Comparison of ENCODE assay signal across 8 cellular contexts in the genomic region with DNA sequence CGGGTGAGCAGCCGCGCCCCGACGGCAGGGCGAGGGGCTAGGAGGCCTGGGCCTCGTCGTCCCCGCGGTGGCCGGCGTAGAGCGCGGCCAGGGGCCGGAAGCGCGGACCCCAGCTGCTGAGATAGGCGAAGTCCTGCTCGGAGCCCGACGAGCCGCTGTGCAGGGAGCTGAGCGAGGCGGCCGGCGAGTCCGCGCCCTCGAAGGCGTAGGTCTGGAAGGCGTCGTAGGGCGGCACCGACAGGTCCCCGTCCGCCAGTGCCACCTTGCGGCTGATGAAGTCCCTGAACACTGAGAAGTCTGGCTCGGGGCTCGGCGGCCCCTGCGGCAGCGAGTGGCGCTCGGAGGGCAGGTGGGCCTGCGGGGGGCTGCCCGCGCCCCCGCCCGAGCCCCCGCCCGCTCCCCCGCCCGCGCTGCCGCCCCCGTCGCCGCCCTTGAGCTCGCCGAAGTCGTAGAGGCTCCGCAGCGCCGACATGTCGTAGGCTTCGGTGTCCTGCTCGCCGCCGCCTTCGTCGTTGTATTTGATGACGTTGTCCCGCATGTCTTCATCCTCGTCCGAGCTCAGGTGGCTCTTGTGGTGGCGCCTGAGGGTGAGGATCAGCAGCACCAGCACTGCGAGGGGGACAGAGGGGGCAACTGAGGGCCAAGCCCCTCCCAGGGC. TPM values are rescaled to one million over a fixed set of nuclear protein-coding genes. Genes with fewer than 3 reads are reported as not detected.
DNase-seq lines count a peak whose midpoint lies in the region; ATAC-seq and TF ChIP-seq lines count a peak whose summit lies in the region.

No MANE protein-coding gene starts in this region.

- no peaks in the 10 kb centered on the region for H4K20me1 ChIP-seq in fibroblast of lung (ENCODE audit: control insufficient read depth, extremely low read depth, insufficient read depth, low read length)
- H4K20me1 ChIP-seq in neural cell (ENCODE audit: insufficient read depth): no peaks in the 10 kb centered on the region

- no peak for TF ChIP-seq POLR2A in stomach (IDR thresholded peaks at IDR 0.05)

- H3K27me3 ChIP-seq in fibroblast of lung (ENCODE audit: control insufficient read depth, insufficient read depth, low read length) (peaks cover 32% of the 10 kb centered on the region), neural cell (ENCODE audit: insufficient read depth, low read depth, low read length) (peaks cover 30% of the 10 kb centered on the region), stomach (peaks cover 14 to 91% (median 57%) of the 10 kb centered on the region in 3 donors)

- H3F3A ChIP-seq in neural cell (ENCODE audit: insufficient read depth, low read length, poor library complexity, severe bottlenecking): no peaks in the 10 kb centered on the region

- H3K4me2 ChIP-seq in fibroblast of lung (ENCODE audit: extremely low read depth, insufficient read depth, low read length) (no peak overlapping the region), neural cell (ENCODE audit: low read length) (no peak overlapping the region)

- H3K4me3 ChIP-seq in fibroblast of lung (replicated peaks in 1 of 4; ENCODE audit: control extremely low read depth in 1 of 4, insufficient read depth in 1 of 4, low read depth in 3 of 4, low read length in 4 of 4): no peak overlapping the region
- H3K4me3 ChIP-seq in neural cell (ENCODE audit: low read length): no peak overlapping the region
- H3K4me3 ChIP-seq in stomach: peak overlapping the region in 3 of 4 donors; percentile 13 to 24 (median 20)

- DNase-seq in GM10266 (ENCODE audit: extremely low spot score) (peak; percentile 93), NCI-H526 treated with DMSO at 0.1 percent for 48 hours (lab: John Stamatoyannopoulos, UW) (peak; percentile 68), activated T-cell treated with anti-CD3 and anti-CD28 coated beads for 4 hours (peak; percentile 67), fibroblast of lung (ENCODE audit: low read depth in 2 of 2) (peak; percentile 42 to 48), stomach (peak; percentile 75)

- TF ChIP-seq EP300 in neural cell (conservative IDR thresholded peaks at IDR 0.05; ENCODE audit: poor library complexity, severe bottlenecking) (no peak), stomach (IDR thresholded peaks at IDR 0.05) (no peak)

- no peaks in the 10 kb centered on the region for H3K9me2 ChIP-seq in neural cell (ENCODE audit: insufficient read depth, low read length)

- TF ChIP-seq CTCF in GM10266 (IDR thresholded peaks at IDR 0.05; ENCODE audit: control insufficient read depth, insufficient read depth, low read depth, missing control alignments) (peak; percentile 86), fibroblast of lung (conservative IDR thresholded peaks at IDR 0.05 in 1 of 2, IDR thresholded peaks at IDR 0.05 in 1 of 2; ENCODE audit: low read depth in 1 of 2, low read length in 2 of 2) (peak; percentile 18 to 54), neural cell (IDR thresholded peaks at IDR 0.05; ENCODE audit: poor library complexity, severe bottlenecking) (peak; percentile 64), stomach (IDR thresholded peaks at IDR 0.05) (peak in 4 of 7 experiments; percentile 30 to 51 (median 46))

- H3K79me2 ChIP-seq in fibroblast of lung (ENCODE audit: control insufficient read depth, insufficient read depth, low read length) (no peaks in the 10 kb centered on the region), neural cell (replicated peaks; ENCODE audit: insufficient read depth, low read length) (no peaks in the 10 kb centered on the region)

- TF ChIP-seq RAD21 in neural cell (conservative IDR thresholded peaks at IDR 0.05): peak; percentile 63

- no peaks in the 10 kb centered on the region for H3K4me1 ChIP-seq in fibroblast of lung (ENCODE audit: control insufficient read depth, extremely low read depth, insufficient read depth, low read length)
- H3K4me1 ChIP-seq in stomach: peaks cover 0 to 10% (median 4%) of the 10 kb centered on the region in 4 donors

- H3K36me3 ChIP-seq in fibroblast of lung (ENCODE audit: control insufficient read depth, insufficient read depth, low read length) (no peaks in the 10 kb centered on the region), neural cell (ENCODE audit: insufficient read depth, low read length) (no peaks in the 10 kb centered on the region), stomach (no peaks in the 10 kb centered on the region)

- H3K9ac ChIP-seq in fibroblast of lung (ENCODE audit: insufficient read depth, low read length): no peak overlapping the region
- H3K9ac ChIP-seq in neural cell (ENCODE audit: low read length): no peak overlapping the region

- no peak overlapping the region for H2AFZ ChIP-seq in fibroblast of lung (ENCODE audit: low read length)
- H2AFZ ChIP-seq in neural cell (ENCODE audit: low read depth, low read length): no peak overlapping the region

- no peak for ATAC-seq in HG03175 (IDR thresholded peaks at IDR 0.05; ENCODE audit: unreplicated experiment)
- no peak for ATAC-seq in GM19455 (IDR thresholded peaks at IDR 0.05; ENCODE audit: unreplicated experiment)

- H3K9me3 ChIP-seq in fibroblast of lung (ENCODE audit: control insufficient read depth, insufficient read depth, low read depth, low read length) (no peaks in the 10 kb centered on the region), neural cell (ENCODE audit: low read length) (no peaks in the 10 kb centered on the region), stomach (no peaks in the 10 kb centered on the region)

- H3K27ac ChIP-seq in fibroblast of lung (ENCODE audit: insufficient read depth, low read length) (no peak overlapping the region), neural cell (ENCODE audit: low read length) (no peak overlapping the region), stomach (no peak overlapping the region)

- 4 to 13% (median 7%) methylated on average over 32 to 77 of the region's 77 CpGs for WGBS in stomach, 5 donors

- intact Hi-C loops in stomach (cut with DNase I; ENCODE audit: low total_unique reads): loop anchor here (10.0 kb wide), 1 partner anchor 150 kb away; a partner anchor contains a TSS

TF ChIP-seq in neural cell, 6 proteins besides CTCF, POLR2A, EP300 and RAD21:
- TF ChIP-seq SMC3 (conservative IDR thresholded peaks at IDR 0.05; ENCODE audit: poor library complexity) (peak; percentile 67), POLR2AphosphoS5 (IDR thresholded peaks at IDR 0.05) (no peak), TAF1 (IDR thresholded peaks at IDR 0.05; ENCODE audit: low read depth) (no peak)

RNA-seq across cellular contexts. Expression of a gene that starts 56.5 kb away (rescaled TPM):
- total RNA-seq in fibroblast of lung: 2.3 and 3.1 TPM in 2 replicates
- polyA plus RNA-seq in fibroblast of lung: 0.54 and 1.5 TPM in 2 replicates
- 0.56 and 1.4 TPM in 2 replicates for polyA plus RNA-seq in fibroblast of lung (2012)
- polyA minus RNA-seq in fibroblast of lung (ENCODE audit: low replicate concordance): 0.56 TPM in 1 of 2 replicates, not detected in the other
- polyA plus RNA-seq in neural cell: not detected in 2 replicates
- polyA minus RNA-seq in neural cell: not detected in 2 replicates
- total RNA-seq in stomach: 10 to 100 TPM in 1 of 5 donors, 1 to 10 TPM in 3, not detected in 1; 2.8 to 18.7 (median 4.4) TPM
- polyA plus RNA-seq in stomach: 10 to 100 TPM in 1 of 3 donors, 1 to 10 TPM in 2; 5.2 to 19.9 (median 8.4) TPM

Comparison
In these comparisons a context has a peak if more than half of its experiments do, and no peak if none do; other contexts are left out.
1. CTCF ChIP-seq: peak in every context shown above with its lines; median percentile 86 in GM10266; 64 in neural cell; 46 in stomach; 36 in fibroblast of lung.
2. H3K4me3 ChIP-seq: peak in stomach (3 of 4); none in fibroblast of lung (0 of 4) and neural cell (single experiment).
3. Peak in every context shown above with its lines, with median percentiles within 50 percentile points of each other: DNase-seq.